Comparison of ENCODE assay signal across 8 cellular contexts in the genomic region with DNA sequence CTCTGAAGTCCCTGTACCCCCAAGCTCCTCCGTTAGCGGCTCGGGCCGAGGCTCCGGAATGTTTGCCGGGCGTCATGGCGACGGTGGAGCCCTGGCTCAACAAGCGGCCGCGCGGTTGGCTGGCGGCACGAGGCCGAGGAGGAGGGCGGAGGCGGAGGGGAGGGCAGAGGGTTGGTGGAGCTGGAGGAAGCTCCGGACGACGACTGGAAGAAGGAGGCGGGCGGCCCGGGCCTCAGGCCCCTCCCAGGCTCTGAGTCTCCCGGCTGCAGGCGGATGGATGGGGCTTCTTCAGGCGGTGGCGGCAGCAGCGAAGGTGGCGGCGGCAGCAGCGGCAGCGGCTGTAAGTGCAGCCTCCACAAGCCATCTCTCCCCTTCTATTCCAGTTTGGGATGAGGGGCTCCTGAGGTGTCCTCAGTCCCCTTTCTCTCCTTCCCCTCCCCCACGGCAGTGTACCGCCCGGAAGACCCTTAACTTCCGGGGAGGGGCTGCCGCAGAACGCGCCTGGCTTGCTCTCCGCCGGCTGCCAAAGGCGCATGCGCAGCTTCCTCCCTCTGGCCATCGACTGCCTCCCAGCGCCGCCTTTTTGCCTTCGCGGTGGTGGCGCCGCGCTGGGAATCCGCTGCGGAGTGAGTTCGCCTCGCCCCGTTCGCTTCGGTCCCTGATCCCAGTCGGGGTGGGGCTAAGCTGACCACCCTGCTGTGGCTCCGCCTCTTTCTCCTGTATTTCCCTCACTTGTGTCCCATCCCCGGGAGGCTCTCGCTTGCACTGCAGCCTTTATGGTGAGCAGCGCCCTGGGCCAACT. TPM values are rescaled to one million over a fixed set of nuclear protein-coding genes. Genes with fewer than 3 reads are reported as not detected.
DNase-seq lines count a peak whose midpoint lies in the region; ATAC-seq and TF ChIP-seq lines count a peak whose summit lies in the region.

A gene with protein sequence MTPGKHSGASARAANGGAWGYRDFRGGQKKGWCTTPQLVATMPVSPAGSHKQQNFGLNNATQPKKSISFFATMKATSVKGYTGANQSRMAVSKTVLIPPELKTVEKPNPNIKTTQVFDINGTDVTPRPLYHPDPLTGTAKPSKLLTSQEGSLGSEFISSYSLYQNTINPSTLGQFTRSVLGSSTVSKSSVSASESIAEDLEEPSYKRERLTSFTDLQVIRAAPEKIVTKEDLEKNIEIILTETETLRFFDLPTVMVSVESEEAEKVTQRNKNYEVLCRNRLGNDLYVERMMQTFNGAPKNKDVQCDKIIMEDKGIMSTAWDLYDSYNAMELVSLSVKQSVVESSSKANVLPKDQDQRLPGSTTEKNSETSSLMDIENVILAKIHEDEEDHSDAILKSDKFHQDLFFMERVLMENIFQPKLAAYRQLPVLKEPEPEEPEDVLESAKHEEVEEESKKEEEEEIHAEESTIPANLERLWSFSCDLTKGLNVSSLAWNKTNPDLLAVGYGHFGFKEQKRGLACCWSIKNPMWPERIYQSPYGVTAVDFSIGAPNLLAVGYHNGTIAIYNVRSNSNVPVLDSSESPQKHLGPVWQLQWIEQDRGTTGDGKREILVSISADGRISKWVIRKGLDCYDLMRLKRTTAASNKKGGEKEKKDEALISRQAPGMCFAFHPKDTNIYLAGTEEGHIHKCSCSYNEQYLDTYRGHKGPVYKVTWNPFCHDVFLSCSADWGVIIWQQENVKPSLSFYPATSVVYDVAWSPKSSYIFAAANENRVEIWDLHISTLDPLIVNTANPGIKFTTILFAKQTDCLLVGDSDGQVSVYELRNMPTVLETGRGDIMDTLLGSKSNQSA (minus strand): TSS at position 101 of the 802 bp plus-strand sequence. CDS start 25 bp downstream, at position 76.
A gene (plus strand): TSS at position 235 of the 802 bp plus-strand sequence. CDS start 39 bp downstream, at position 274.

- ATAC-seq in HG02870 (IDR thresholded peaks at IDR 0.05; ENCODE audit: unreplicated experiment) (peak; percentile 95), T-cell (replicated peaks in 1 of 4) (peak; percentile 92 to 96 (median 95)), heart left ventricle (peak; percentile 96 to 98 (median 98))

- no peaks in the 10 kb centered on the region for H3K27me3 ChIP-seq in heart left ventricle

- H3K27ac Mint-ChIP-seq in T-cell (peak within 1 kb of the TSS; percentile 94 to 96), type B pancreatic cell (peak within 1 kb of the TSS; percentile 97)

- H3K36me3 Mint-ChIP-seq in T-cell = peaks cover 10% of the 10 kb centered on the region
- peaks cover 10% of the 10 kb centered on the region for H3K36me3 Mint-ChIP-seq in type B pancreatic cell

- TF ChIP-seq POLR2A in heart left ventricle (IDR thresholded peaks at IDR 0.05) = peak in 1 of 2 donors; percentile 61

- H3K4me1 Mint-ChIP-seq in T-cell (peaks cover 53 to 56% (median 54%) of the 10 kb centered on the region in 3 donors), type B pancreatic cell (ENCODE audit: unreplicated experiment) (peaks cover 36% of the 10 kb centered on the region)

- H3K4me3 Mint-ChIP-seq in T-cell (peak within 1 kb of the TSS; percentile 94 to 96 (median 94)), type B pancreatic cell (peak within 1 kb of the TSS; percentile 97)

- 0 to 1% (median 0%) methylated on average over 49 to 63 of the region's 64 CpGs for WGBS in heart left ventricle, 4 donors

- POLR2A ChIA-PET in T-cell (lab: Charles Lee) = interaction anchor here (0.6 to 2.3 kb wide), 12 partner anchors 9 to 760 kb away, joined by 3 to 12 read pairs (median 4); a partner anchor contains a TSS

- H3K9me3 ChIP-seq in heart left ventricle = no peaks in the 10 kb centered on the region

- peak within 1 kb of the TSS; percentile 61 to 93 (median 76) for H3K4me3 ChIP-seq in heart left ventricle

- TF ChIP-seq CTCF in GM13977 (IDR thresholded peaks at IDR 0.05; ENCODE audit: extremely low read depth, insufficient read depth, missing control alignments) (peak; percentile 23), heart left ventricle (IDR thresholded peaks at IDR 0.05) (peak in 7 of 12 donors; percentile 9 to 50 (median 27)), type B pancreatic cell (conservative IDR thresholded peaks at IDR 0.05) (peak; percentile 54)

- DNase-seq in GM13977 (ENCODE audit: low spot score) (peak; percentile 98), NCI-H146 (lab: John Stamatoyannopoulos, UW) (peak; percentile 97), T-cell (peak; percentile 88 to 97 (median 95)), amniotic epithelial cell (ENCODE audit: low read depth) (peak; percentile 96), heart left ventricle (peak; percentile 98 to 99 (median 99)), pons (ENCODE audit: low spot score) (peak; percentile 97), type B pancreatic cell (ENCODE audit: extremely low spot score, unreplicated experiment) (peak; percentile 98)

- peaks cover 0 to 7% (median 0%) of the 10 kb centered on the region in 9 donors for H3K36me3 ChIP-seq in heart left ventricle

- CTCF ChIA-PET in T-cell (lab: Charles Lee) = interaction anchor here (0.6 to 1.5 kb wide), 6 partner anchors 9 to 505 kb away, joined by 3 to 6 read pairs (median 3); a partner anchor contains a TSS

- in situ Hi-C loops in GM13977 (cut with MboI; ENCODE audit: low pct_unique_long_range_greater_than_20kb, low sequenced_read_pairs, unreplicated experiment) = no loop called here

- H3K9me3 Mint-ChIP-seq in T-cell (no peaks in the 10 kb centered on the region), type B pancreatic cell (no peaks in the 10 kb centered on the region)

- peaks cover 3 to 40% (median 27%) of the 10 kb centered on the region in 12 donors for H3K4me1 ChIP-seq in heart left ventricle

- peak within 1 kb of the TSS; percentile 82 to 96 (median 92) for H3K27ac ChIP-seq in heart left ventricle

- intact Hi-C loops in heart left ventricle (cut with DNase I) = loop anchor here in 5 of 10 donors (5.0 to 10.0 kb wide), 4 partner anchors 127 to 670 kb away; a partner anchor contains a TSS

- no peaks in the 10 kb centered on the region for H3K27me3 Mint-ChIP-seq in T-cell
- no peaks in the 10 kb centered on the region for H3K27me3 Mint-ChIP-seq in type B pancreatic cell

RNA-seq across cellular contexts. Expression of the first gene that starts in this region (rescaled TPM):
- total RNA-seq in T-cell (10 to 100 TPM in 1 of 5 donors, 1 to 10 TPM in 4; 5.6 to 11.7 (median 7.7) TPM), heart left ventricle (10 to 100 TPM in 5 of 9 donors, 1 to 10 TPM in 4; 4.5 to 18.9 (median 10.5) TPM), type B pancreatic cell (ENCODE audit: low replicate concordance) (7.6 and 20.1 TPM in 2 replicates)
- 1 to 10 TPM in 1 of 2 donors, under 1 TPM in 1; 0.72 to 1.3 TPM for polyA plus RNA-seq in heart left ventricle

RNA-seq across cellular contexts. Expression of the second gene that starts in this region (rescaled TPM):
- total RNA-seq in T-cell (10 to 100 TPM; 55.3 to 77.1 (median 58.1) TPM), heart left ventricle (10 to 100 TPM; 14.3 to 23.8 (median 19.3) TPM), type B pancreatic cell (ENCODE audit: low replicate concordance) (25.6 and 27.8 TPM in 2 replicates)
- polyA plus RNA-seq in heart left ventricle = 10 to 100 TPM in 1 of 2 donors, 1 to 10 TPM in 1; 7.3 to 10.5 TPM

Comparison
In these comparisons a context has a peak if more than half of its experiments do, and no peak if none do; other contexts are left out.
1. Peak in every context shown above with its lines: DNase-seq, ATAC-seq, H3K4me3 ChIP-seq and H3K27ac ChIP-seq.